ENCODE assay signal across 11 cellular contexts in genomic region chr11:15657264-15657663, GRCh38.
"Had no signal": no experiment of that assay in that cellular context is flagged by ENCODE, and none has a peak within 500 bp of the region (broad histone marks: within the 10 kb centered on the region; RNA-seq: fewer than 3 reads in every experiment).

No MANE protein-coding gene starts in this region.

- H3K4me1 ChIP-seq: HAP-1 had no signal

- H3K4me3 Mint-ChIP-seq: HFFc6, IgD-negative memory B cell had no signal

- H3K36me3 ChIP-seq: HAP-1 had no signal

- H3K36me3 Mint-ChIP-seq: IgD-negative memory B cell had no signal

- H3K9me3 ChIP-seq: HAP-1 had no signal

- H3K4me3 ChIP-seq: GM23248, HAP-1, K562 had no signal

- DNase-seq: GM23248, GOT3, H7, HFFc6, KG1 had no signal

- H3K27ac Mint-ChIP-seq: HFFc6, IgD-negative memory B cell had no signal

- H3K4me1 Mint-ChIP-seq: IgD-negative memory B cell had no signal

- H3K9me3 Mint-ChIP-seq: HFFc6 had no signal

- H3K27ac ChIP-seq: GM23248, HL-60 had no signal

- ATAC-seq: HCT116, HepG2, K562 had no signal

- H3K9ac ChIP-seq: GM23248 had no signal
